In the genomic region with DNA sequence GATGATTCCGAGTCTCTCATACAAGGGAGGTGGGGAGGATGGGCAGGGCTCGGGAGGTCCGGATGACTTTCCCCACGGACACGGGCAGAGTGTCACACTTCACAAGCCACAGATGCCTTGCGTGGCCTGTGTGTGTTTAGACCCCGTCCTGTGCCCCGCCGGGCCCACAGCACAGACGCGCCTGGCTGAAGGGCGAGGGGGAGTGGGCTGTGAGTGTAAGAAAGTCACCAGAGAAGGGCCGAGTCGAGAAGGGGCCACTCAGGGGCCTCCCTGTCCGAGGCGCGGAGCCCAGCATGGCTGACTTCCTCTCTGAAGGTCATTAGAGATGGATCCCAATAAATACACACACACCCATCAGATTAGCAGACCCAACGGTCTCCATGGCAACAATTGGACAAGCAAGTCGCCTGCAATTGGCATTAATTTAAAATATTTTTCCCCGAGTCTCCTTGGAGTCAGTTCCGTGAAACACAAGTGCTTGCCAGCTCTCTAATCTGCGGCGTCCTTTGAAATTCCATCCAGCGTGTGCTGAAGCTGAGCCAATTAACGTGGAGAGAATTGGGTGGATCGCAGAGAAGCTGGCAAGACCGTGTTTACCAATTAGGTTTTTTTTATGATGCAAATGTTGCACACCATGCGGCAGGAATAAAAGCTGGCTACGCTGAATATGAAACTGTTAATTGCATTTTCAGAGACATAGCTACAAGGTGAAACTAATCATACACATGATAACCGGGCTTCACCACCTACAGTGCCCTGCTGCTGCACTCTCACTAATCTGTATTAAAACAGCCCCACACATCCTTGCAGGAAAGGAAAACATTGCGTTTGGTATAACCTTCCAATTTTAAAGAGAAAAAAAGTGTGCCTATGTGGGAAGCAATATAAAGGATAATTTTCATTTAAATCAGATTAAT, we compare ENCODE assay signal across 10 cellular contexts.
DNase-seq lines count a peak whose midpoint lies in the region; ATAC-seq and TF ChIP-seq lines count a peak whose summit lies in the region.
"Had no signal": no experiment of that assay in that cellular context is flagged by ENCODE, and none has a peak within 500 bp of the region (broad histone marks: within the 10 kb centered on the region; RNA-seq: fewer than 3 reads in every experiment).

No MANE protein-coding gene starts in this region.

- ATAC-seq in thoracic aorta (ENCODE audit: insufficient number of reproducible peaks, low FRiP score, low read depth): no peak

- no peak overlapping the region for H3K27ac ChIP-seq in thoracic aorta

- H3K36me3 Mint-ChIP-seq in activated naive CD4-positive, alpha-beta T cell treated with anti-CD3 and anti-CD28 coated beads, Interleukin-2, amount 10 ng/mL, durations not matched to agents 7 days and 5 days: no peaks in the 10 kb centered on the region

- CTCF ChIA-PET in activated naive CD4-positive, alpha-beta T cell treated with anti-CD3 and anti-CD28 coated beads, Interleukin-2, amount 10 ng/mL, durations not matched to agents 7 days and 5 days (lab: Charles Lee): no interaction called here

- no peaks in the 10 kb centered on the region for H3K27me3 ChIP-seq in thoracic aorta (replicated peaks; ENCODE audit: insufficient read depth)

- H3K4me1 ChIP-seq in thoracic aorta (ENCODE audit: control insufficient read depth in 1 of 2, low read depth in 2 of 2): no peaks in the 10 kb centered on the region

- no peak overlapping the region for H3K27ac Mint-ChIP-seq in activated naive CD4-positive, alpha-beta T cell treated with anti-CD3 and anti-CD28 coated beads, Interleukin-2, amount 10 ng/mL, durations not matched to agents 7 days and 5 days
- H3K27ac Mint-ChIP-seq: nephron had no signal

- no peaks in the 10 kb centered on the region for H3K27me3 Mint-ChIP-seq in activated naive CD4-positive, alpha-beta T cell treated with anti-CD3 and anti-CD28 coated beads, Interleukin-2, amount 10 ng/mL, durations not matched to agents 7 days and 5 days

- TF ChIP-seq CTCF in thoracic aorta (IDR thresholded peaks at IDR 0.05): no peak

- H3K9me3 Mint-ChIP-seq in activated naive CD4-positive, alpha-beta T cell treated with anti-CD3 and anti-CD28 coated beads, Interleukin-2, amount 10 ng/mL, durations not matched to agents 7 days and 5 days: no peaks in the 10 kb centered on the region

- H3K4me3 Mint-ChIP-seq in activated naive CD4-positive, alpha-beta T cell treated with anti-CD3 and anti-CD28 coated beads, Interleukin-2, amount 10 ng/mL, durations not matched to agents 7 days and 5 days: no peak overlapping the region
- H3K4me3 Mint-ChIP-seq: nephron had no signal

- peak overlapping the region; percentile 51 for H3K4me3 ChIP-seq in thoracic aorta

- H3K4me1 Mint-ChIP-seq in activated naive CD4-positive, alpha-beta T cell treated with anti-CD3 and anti-CD28 coated beads, Interleukin-2, amount 10 ng/mL, durations not matched to agents 7 days and 5 days: no peaks in the 10 kb centered on the region

- H3K36me3 ChIP-seq in thoracic aorta: no peaks in the 10 kb centered on the region

- DNase-seq in DMS153 (lab: John Stamatoyannopoulos, UW) (peak; percentile 42), DMS153 treated with DMSO at 0.1 percent for 48 hours (lab: John Stamatoyannopoulos, UW; ENCODE audit: unreplicated experiment) (no peak), amygdala (lab: John Stamatoyannopoulos, UW) (peak in 38 of 56 donors; percentile 11 to 78 (median 43)), left kidney (ENCODE audit: low read depth, low spot score) (peak; percentile 81), thoracic aorta (ENCODE audit: low spot score) (no peak), 8988T (no peak)
- no peak for DNase-seq in activated naive CD4-positive, alpha-beta T cell treated with anti-CD3 and anti-CD28 coated beads, Interleukin-2, amount 10 ng/mL, durations not matched to agents 7 days and 5 days
- DNase-seq in activated CD4-positive, alpha-beta T cell treated with anti-CD3 and anti-CD28 coated beads, Interleukin-2, amount 50 U/mL, for 1 hour: no peak
- DNase-seq: NCI-H774 had no signal

- H3K9me3 ChIP-seq in thoracic aorta: no peaks in the 10 kb centered on the region

Comparison
In these comparisons a context has a peak if more than half of its experiments do, and no peak if none do; other contexts are left out.
1. DNase-seq: peak in DMS153 (single experiment), amygdala (38 of 56) and left kidney (single experiment); none in DMS153 treated with DMSO at 0.1 percent for 48 hours (single experiment), thoracic aorta (single experiment), activated naive CD4-positive, alpha-beta T cell treated with anti-CD3 and anti-CD28 coated beads, Interleukin-2, amount 10 ng/mL, durations not matched to agents 7 days and 5 days (single experiment), 8988T (single experiment) and activated CD4-positive, alpha-beta T cell treated with anti-CD3 and anti-CD28 coated beads, Interleukin-2, amount 50 U/mL, for 1 hour (single experiment).